ENCODE assay signal across 8 cellular contexts in the genomic region with DNA sequence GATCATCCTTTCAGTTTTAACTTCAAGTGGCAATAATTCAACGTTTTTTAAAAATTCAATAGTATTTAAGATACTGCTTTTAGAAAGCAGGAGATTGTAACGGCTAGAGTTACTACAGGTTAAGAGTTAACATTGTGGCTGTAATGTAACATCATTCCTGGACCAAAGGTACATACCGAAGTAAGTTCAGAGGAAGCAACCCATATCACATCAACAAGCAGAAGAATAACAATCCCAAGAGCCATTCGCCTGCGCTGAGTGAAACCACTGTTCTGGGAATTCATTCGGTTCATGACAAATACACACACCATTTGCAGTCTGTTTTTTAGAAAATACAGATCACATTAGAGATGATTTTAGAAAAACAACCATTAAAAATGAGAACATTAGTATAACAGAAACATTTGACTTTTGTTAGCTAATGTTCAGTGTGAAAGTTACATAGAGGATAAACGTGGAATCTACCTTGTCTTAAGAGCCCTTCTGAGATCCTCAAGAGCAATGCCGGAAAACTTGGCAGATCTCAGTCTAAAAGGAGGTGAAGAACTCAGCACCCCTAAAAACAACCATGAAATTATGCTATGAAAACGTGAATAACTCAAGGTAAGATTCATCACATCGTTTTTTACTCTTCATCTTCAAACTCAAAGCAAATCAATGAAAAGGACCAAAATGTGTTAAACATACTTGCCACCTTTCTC. TPM values are rescaled to one million over a fixed set of nuclear protein-coding genes. Genes with fewer than 3 reads are reported as not detected.
DNase-seq lines count a peak whose midpoint lies in the region; ATAC-seq and TF ChIP-seq lines count a peak whose summit lies in the region.

No MANE protein-coding gene starts in this region.

- H3K9me3 ChIP-seq in OCI-LY1 (ENCODE audit: low read length) = no peaks in the 10 kb centered on the region
- H3K9me3 ChIP-seq in neuronal stem cell (replicated peaks in 1 of 2; ENCODE audit: control insufficient read depth in 2 of 2, insufficient read depth in 1 of 2, low read depth in 1 of 2, low read length in 2 of 2) = no peaks in the 10 kb centered on the region

- peak overlapping the region; percentile 83 for H3K4me3 ChIP-seq in GM06990 (replicated peaks; ENCODE audit: low read depth, low read length)
- H3K4me3 ChIP-seq in OCI-LY1 (ENCODE audit: low read depth, low read length, poor library complexity, severe bottlenecking) = peak overlapping the region; percentile 95
- peak overlapping the region; percentile 63 to 95 for H3K4me3 ChIP-seq in neuronal stem cell (ENCODE audit: low read length in 2 of 2)

- H3K4ac ChIP-seq in neuronal stem cell (ENCODE audit: low read length) = no peak overlapping the region

- no peak overlapping the region for H3K14ac ChIP-seq in neuronal stem cell (ENCODE audit: low read length)

- H2BK5ac ChIP-seq in neuronal stem cell (ENCODE audit: low read length) = no peak overlapping the region

- no peak for TF ChIP-seq CTCF in GM06990 (IDR thresholded peaks at IDR 0.05; ENCODE audit: insufficient read depth, low read length, poor library complexity, severe bottlenecking)
- no peak for TF ChIP-seq CTCF in OCI-LY1 (IDR thresholded peaks at IDR 0.05; ENCODE audit: low read length)
- no peak for TF ChIP-seq CTCF in endothelial cell (IDR thresholded peaks at IDR 0.05; ENCODE audit: unreplicated experiment)

- H3K36me3 Mint-ChIP-seq in endothelial cell (ENCODE audit: low read depth, unreplicated experiment) = peaks cover 9% of the 10 kb centered on the region

- H2AK5ac ChIP-seq in neuronal stem cell (ENCODE audit: low read depth, low read length) = no peak overlapping the region

- H3F3A ChIP-seq in OCI-LY1 (ENCODE audit: insufficient read depth, low read length) = no peaks in the 10 kb centered on the region

- peaks cover 11% of the 10 kb centered on the region for H3K4me1 Mint-ChIP-seq in endothelial cell (ENCODE audit: unreplicated experiment)

- H3K79me1 ChIP-seq in neuronal stem cell (ENCODE audit: low read depth, low read length) = peaks cover 6% of the 10 kb centered on the region

- H3K36me3 ChIP-seq in GM06990 (ENCODE audit: control insufficient read depth, insufficient read depth, low read length) (peaks cover 2% of the 10 kb centered on the region), OCI-LY1 (ENCODE audit: insufficient read depth, low read length) (peaks cover 26% of the 10 kb centered on the region), neuronal stem cell (replicated peaks in 1 of 2; ENCODE audit: control insufficient read depth in 2 of 2, insufficient read depth in 2 of 2, low read length in 2 of 2) (peaks cover 4 to 30% of the 10 kb centered on the region in 2 donors)

- no peak overlapping the region for H4K8ac ChIP-seq in neuronal stem cell (ENCODE audit: low read depth, low read length)

- H3K4me3 Mint-ChIP-seq in endothelial cell (ENCODE audit: unreplicated experiment) = peak overlapping the region; percentile 100

- H3K9ac ChIP-seq in OCI-LY1 (ENCODE audit: low read length) = peak overlapping the region; percentile 91
- no peak overlapping the region for H3K9ac ChIP-seq in neuronal stem cell (ENCODE audit: low read depth, low read length, poor library complexity)

- no peak for DNase-seq in GM06990 (ENCODE audit: extremely low read depth, insufficient read length)
- DNase-seq in endothelial cell (ENCODE audit: low spot score) = no peak
- DNase-seq in neuronal stem cell (ENCODE audit: low spot score) = no peak
- no peak for DNase-seq in GOT3 (lab: John Stamatoyannopoulos, UW)
- no peak for DNase-seq in stimulated activated CD4-positive, alpha-beta T cell treated with anti-CD3 and anti-CD28 coated beads, Interleukin-2, amount 100 ng/mL, for 24 hours
- DNase-seq in cortex of kidney (lab: John Stamatoyannopoulos, UW) = no peak

- no peak overlapping the region for H2AFZ ChIP-seq in OCI-LY1 (ENCODE audit: low read length)
- H2AFZ ChIP-seq in neuronal stem cell (ENCODE audit: low read length) = no peak overlapping the region

- H3K27me3 ChIP-seq in GM06990 (replicated peaks; ENCODE audit: control insufficient read depth, insufficient read depth, low read length) = no peaks in the 10 kb centered on the region
- H3K27me3 ChIP-seq in OCI-LY1 (ENCODE audit: insufficient read depth, low read length) = no peaks in the 10 kb centered on the region
- no peaks in the 10 kb centered on the region for H3K27me3 ChIP-seq in neuronal stem cell (ENCODE audit: control insufficient read depth in 3 of 3, insufficient read depth in 3 of 3, low read depth in 1 of 3, low read length in 3 of 3)

- no peaks in the 10 kb centered on the region for H3K9me3 Mint-ChIP-seq in endothelial cell (ENCODE audit: unreplicated experiment)

- peak overlapping the region; percentile 47 for H3K27ac ChIP-seq in OCI-LY1 (ENCODE audit: low read depth, low read length, poor library complexity, severe bottlenecking)
- no peak overlapping the region for H3K27ac ChIP-seq in neuronal stem cell (replicated peaks; ENCODE audit: low read length)

- no peak overlapping the region for H2BK120ac ChIP-seq in neuronal stem cell (ENCODE audit: low read depth, low read length)

- WGBS in neuronal stem cell (ENCODE audit: extremely low coverage in 2 of 2, insufficient read length in 2 of 2, insufficient replicate concordance in 1 of 2), 2 donors = no CpG with 5 or more reads among the region's 10 CpGs

- no peak overlapping the region for H3K23ac ChIP-seq in neuronal stem cell (ENCODE audit: low read depth, low read length, poor library complexity)

- no peak overlapping the region for H4K91ac ChIP-seq in neuronal stem cell (ENCODE audit: low read depth, low read length, poor library complexity)

- H2BK15ac ChIP-seq in neuronal stem cell (ENCODE audit: low read length) = no peak overlapping the region

- no peaks in the 10 kb centered on the region for H4K20me1 ChIP-seq in OCI-LY1 (ENCODE audit: insufficient read depth, low read length)

- no peak overlapping the region for H3K18ac ChIP-seq in neuronal stem cell (ENCODE audit: low read length)

- peaks cover 3% of the 10 kb centered on the region for H3K27me3 Mint-ChIP-seq in endothelial cell (ENCODE audit: unreplicated experiment)

- H2BK12ac ChIP-seq in neuronal stem cell (ENCODE audit: low read length) = no peak overlapping the region

- H3K9me2 ChIP-seq in OCI-LY1 (ENCODE audit: low read depth, low read length) = no peaks in the 10 kb centered on the region

- ATAC-seq in GM18868 (IDR thresholded peaks at IDR 0.05; ENCODE audit: unreplicated experiment) = no peak

- peak overlapping the region; percentile 96 for H3K4me2 ChIP-seq in OCI-LY1 (ENCODE audit: low read length)
- H3K4me2 ChIP-seq in neuronal stem cell (ENCODE audit: insufficient read depth, low read length, poor library complexity, severe bottlenecking) = peak overlapping the region; percentile 75

- H3K79me2 ChIP-seq in OCI-LY1 (ENCODE audit: insufficient read depth, low read length) = peaks cover 39% of the 10 kb centered on the region

- peak overlapping the region; percentile 38 for H3K27ac Mint-ChIP-seq in endothelial cell (ENCODE audit: unreplicated experiment)

- H3K4me1 ChIP-seq in OCI-LY1 (ENCODE audit: insufficient read depth, low read length, severe bottlenecking) = peaks cover 28% of the 10 kb centered on the region
- H3K4me1 ChIP-seq in neuronal stem cell (ENCODE audit: control insufficient read depth in 2 of 2, insufficient read depth in 1 of 2, low read depth in 1 of 2, low read length in 2 of 2) = peaks cover 0 to 3% of the 10 kb centered on the region in 2 donors

RNA-seq across cellular contexts. Expression of a gene that starts 1.3 kb away (rescaled TPM):
- total RNA-seq in endothelial cell (ENCODE audit: unreplicated experiment) = 34.4 TPM
- polyA plus RNA-seq in neuronal stem cell (2013, experiment 1 of 2) = 18.6 TPM
- 18.4 TPM for polyA plus RNA-seq in neuronal stem cell (2013, experiment 2 of 2)
